Comparison of ENCODE assay signal across 11 cellular contexts in genomic region chr7:41103331-41103730, GRCh38.
A peak's percentile ranks its signal among the peaks of the same experiment; 100 is the strongest.
DNase-seq lines count a peak whose midpoint lies in the region; ATAC-seq and TF ChIP-seq lines count a peak whose summit lies in the region.
"Had no signal": no experiment of that assay in that cellular context is flagged by ENCODE, and none has a peak within 500 bp of the region (broad histone marks: within the 10 kb centered on the region; RNA-seq: fewer than 3 reads in every experiment).

No MANE protein-coding gene starts in this region.

- no peak for TF ChIP-seq CTCF in lower lobe of right lung (IDR thresholded peaks at IDR 0.05)
- no peak for TF ChIP-seq CTCF in GM10266 (IDR thresholded peaks at IDR 0.05; ENCODE audit: control insufficient read depth, insufficient read depth, low read depth, missing control alignments)
- TF ChIP-seq CTCF in CD4-positive, alpha-beta T cell (IDR thresholded peaks at IDR 0.05), result no peak

- DNase-seq in NAMALWA (ENCODE audit: low spot score) (peak; percentile 14), iPS DF 19.7 (ENCODE audit: low read depth, low spot score) (peak; percentile 17), inferior parietal cortex (ENCODE audit: extremely low spot score) (no peak), lower lobe of right lung (no peak), GM10266 (ENCODE audit: extremely low spot score) (no peak)
- DNase-seq in CD4-positive, alpha-beta T cell, result no peak
- DNase-seq: endodermal cell, NCI-H1694 had no signal

- CTCF ChIA-PET in CD4-positive, alpha-beta T cell (lab: Charles Lee), result interaction anchor here (0.7 kb wide), 1 partner anchor 532 kb away, joined by 4 read pairs; no protein-coding TSS in a partner anchor

- H3K9me3 ChIP-seq in lower lobe of right lung, result no peaks in the 10 kb centered on the region
- no peaks in the 10 kb centered on the region for H3K9me3 ChIP-seq in CD4-positive, alpha-beta T cell (ENCODE audit: control insufficient read depth, low read length)

- H3K4me1 ChIP-seq in lower lobe of right lung, result no peaks in the 10 kb centered on the region

- no peaks in the 10 kb centered on the region for H3K27me3 ChIP-seq in lower lobe of right lung (ENCODE audit: low read depth)
- no peaks in the 10 kb centered on the region for H3K27me3 ChIP-seq in CD4-positive, alpha-beta T cell (ENCODE audit: control insufficient read depth, insufficient read depth, low read length)

- POLR2A ChIA-PET in CD4-positive, alpha-beta T cell (lab: Charles Lee), result no interaction called here

- H3K4me3 ChIP-seq in lower lobe of right lung, result no peak overlapping the region

- H3K9me3 Mint-ChIP-seq in CD4-positive, alpha-beta T cell, result no peaks in the 10 kb centered on the region
- H3K9me3 Mint-ChIP-seq: endodermal cell had no signal

- H3K27ac Mint-ChIP-seq in CD4-positive, alpha-beta T cell, result no peak overlapping the region
- H3K27ac Mint-ChIP-seq: endodermal cell had no signal

- ATAC-seq in GM18511 (IDR thresholded peaks at IDR 0.05; ENCODE audit: unreplicated experiment), result peak; percentile 79
- ATAC-seq in HG02588 (IDR thresholded peaks at IDR 0.05; ENCODE audit: unreplicated experiment), result peak; percentile 70
- ATAC-seq in lower lobe of right lung, result no peak
- no peak for ATAC-seq in CD4-positive, alpha-beta T cell (ENCODE audit: poor library complexity)
- ATAC-seq: HCT116 had no signal

- H3K36me3 ChIP-seq in lower lobe of right lung, result no peaks in the 10 kb centered on the region

- no peak overlapping the region for H3K27ac ChIP-seq in lower lobe of right lung
- no peak overlapping the region for H3K27ac ChIP-seq in CD4-positive, alpha-beta T cell (ENCODE audit: low read depth, low read length)

- no peaks in the 10 kb centered on the region for H3K27me3 Mint-ChIP-seq in CD4-positive, alpha-beta T cell

- H3K36me3 Mint-ChIP-seq in CD4-positive, alpha-beta T cell (ENCODE audit: low read depth), result no peaks in the 10 kb centered on the region

- H3K4me3 Mint-ChIP-seq in CD4-positive, alpha-beta T cell, result no peak overlapping the region
- H3K4me3 Mint-ChIP-seq: endodermal cell had no signal

- no peaks in the 10 kb centered on the region for H3K4me1 Mint-ChIP-seq in CD4-positive, alpha-beta T cell (ENCODE audit: low read depth)
- H3K4me1 Mint-ChIP-seq: endodermal cell had no signal

- intact Hi-C loops in lower lobe of right lung (cut with DNase I), result no loop called here
- intact Hi-C loops in CD4-positive, alpha-beta T cell (cut with DNase I, micrococcal nuclease), result no loop called here

Comparison
In these comparisons a context has a peak if more than half of its experiments do, and no peak if none do; other contexts are left out.
1. ATAC-seq: peak in GM18511 (single experiment) and HG02588 (single experiment); none in lower lobe of right lung (0 of 2) and CD4-positive, alpha-beta T cell (single experiment).
2. DNase-seq: peak in NAMALWA (single experiment) and iPS DF 19.7 (single experiment); none in inferior parietal cortex (single experiment), lower lobe of right lung (single experiment), GM10266 (single experiment) and CD4-positive, alpha-beta T cell (0 of 10).